In genomic region chr2:238947243-238947760, GRCh38 we compare ENCODE assay signal across 16 cellular contexts.
A peak's percentile ranks its signal among the peaks of the same experiment; 100 is the strongest.
DNase-seq lines count a peak whose midpoint lies in the region; TF ChIP-seq lines count a peak whose summit lies in the region.
"Had no signal": no experiment of that assay in that cellular context is flagged by ENCODE, and none has a peak within 500 bp of the region (broad histone marks: within the 10 kb centered on the region; RNA-seq: fewer than 3 reads in every experiment).

No MANE protein-coding gene starts in this region.

- H3K4me3 ChIP-seq in BLaER1 treated with 17β-estradiol and CSF1 and Interleukin-3, amounts not matched to agents 10 nM and 100 nM, result peak overlapping the region in 5 of 10 experiments; percentile 2 to 38 (median 11); a peak in 9 of 20 replicates
- H3K4me3 ChIP-seq in endodermal cell (ENCODE audit: low read length) (no peak overlapping the region), Caco-2 (ENCODE audit: low read depth, low read length) (no peak overlapping the region)

- no peaks in the 10 kb centered on the region for H3K27me3 Mint-ChIP-seq in endodermal cell (ENCODE audit: insufficient read depth)
- H3K27me3 Mint-ChIP-seq in Caco-2 (ENCODE audit: insufficient read depth, unreplicated experiment), result peaks cover 7% of the 10 kb centered on the region

- no peak overlapping the region for H3K27ac Mint-ChIP-seq in endodermal cell
- H3K27ac Mint-ChIP-seq in Caco-2 (ENCODE audit: unreplicated experiment), result no peak overlapping the region
- H3K27ac Mint-ChIP-seq: CD4-positive, alpha-beta T cell; naive thymus-derived CD4-positive, alpha-beta T cell had no signal

- CTCF ChIA-PET in RWPE1 (lab: Yijun Ruan, JAX), result no interaction called here
- CTCF ChIA-PET in Caco-2 (lab: Charles Lee), result no interaction called here

- H3K4me3 Mint-ChIP-seq in endodermal cell (no peak overlapping the region), Caco-2 (ENCODE audit: unreplicated experiment) (no peak overlapping the region)
- H3K4me3 Mint-ChIP-seq: activated naive CD4-positive, alpha-beta T cell treated with anti-CD3 and anti-CD28 coated beads, Interleukin-2, amount 10 ng/mL, durations not matched to agents 7 days and 5 days; CD4-positive, alpha-beta T cell; naive thymus-derived CD4-positive, alpha-beta T cell had no signal

- H3K9ac ChIP-seq in BLaER1 treated with 17β-estradiol and CSF1 and Interleukin-3, amounts not matched to agents 10 nM and 100 nM, result peak overlapping the region in 4 of 11 experiments; percentile 6 to 49 (median 26); a peak in 3 of 22 replicates
- no peak overlapping the region for H3K9ac ChIP-seq in endodermal cell (ENCODE audit: extremely low read depth, low read length, poor library complexity, severe bottlenecking)

- peak overlapping the region in 8 of 11 experiments; percentile 28 to 70 (median 50); a peak in 14 of 22 replicates for H3K27ac ChIP-seq in BLaER1 treated with 17β-estradiol and CSF1 and Interleukin-3, amounts not matched to agents 10 nM and 100 nM
- peak overlapping the region; percentile 86 for H3K27ac ChIP-seq in RWPE1
- no peak overlapping the region for H3K27ac ChIP-seq in endodermal cell (ENCODE audit: low read depth, low read length)
- H3K27ac ChIP-seq: HL-60 had no signal

- no peaks in the 10 kb centered on the region for H3K36me3 ChIP-seq in BLaER1 treated with 17β-estradiol and CSF1 and Interleukin-3, amounts not matched to agents 10 nM and 100 nM
- H3K36me3 ChIP-seq in endodermal cell (ENCODE audit: control insufficient read depth, insufficient read depth, low read length), result no peaks in the 10 kb centered on the region
- no peaks in the 10 kb centered on the region for H3K36me3 ChIP-seq in Caco-2 (ENCODE audit: control insufficient read depth, insufficient read depth, low read length)

- no TSS peak for BruUV-seq in Caco-2 (replicated peaks; lab: Mats Ljungman, UMichigan)

- H4K20me1 ChIP-seq in BLaER1 treated with 17β-estradiol and CSF1 and Interleukin-3, amounts not matched to agents 10 nM and 100 nM, result peaks cover 0 to 34% (median 13%) of the 10 kb centered on the region in 11 experiments; a peak in 15 of 22 replicates

- intact Hi-C loops in posterior vena cava (cut with DNase I) (loop anchor here in 1 of 2 donors (10.0 kb wide), 1 partner anchor 233 kb away; no protein-coding TSS in a partner anchor), Caco-2 (cut with micrococcal nuclease; ENCODE audit: unreplicated experiment) (no loop called here)

- H3K27me3 ChIP-seq in BLaER1 treated with 17β-estradiol and CSF1 and Interleukin-3, amounts not matched to agents 10 nM and 100 nM, result peaks cover 3 to 73% (median 29%) of the 10 kb centered on the region in 11 experiments; a peak in 15 of 22 replicates
- H3K27me3 ChIP-seq in endodermal cell (ENCODE audit: control insufficient read depth, insufficient read depth, low read length, poor library complexity, severe bottlenecking), result no peaks in the 10 kb centered on the region
- no peaks in the 10 kb centered on the region for H3K27me3 ChIP-seq in Caco-2 (replicated peaks; ENCODE audit: control insufficient read depth, insufficient read depth, low read length)

- peak overlapping the region; percentile 76 to 97 (median 93) for H3K4me2 ChIP-seq in BLaER1 treated with 17β-estradiol and CSF1 and Interleukin-3, amounts not matched to agents 10 nM and 100 nM

- H3K4me1 ChIP-seq in BLaER1 treated with 17β-estradiol and CSF1 and Interleukin-3, amounts not matched to agents 10 nM and 100 nM, result peaks cover 27 to 38% (median 32%) of the 10 kb centered on the region in 10 experiments
- H3K4me1 ChIP-seq in endodermal cell (ENCODE audit: control insufficient read depth, insufficient read depth, low read length) (no peaks in the 10 kb centered on the region), Caco-2 (no peaks in the 10 kb centered on the region)

- TF ChIP-seq CTCF in RWPE1 (conservative IDR thresholded peaks at IDR 0.05; ENCODE audit: low read depth), result no peak
- TF ChIP-seq CTCF in endodermal cell (conservative IDR thresholded peaks at IDR 0.05), result no peak
- no peak for TF ChIP-seq CTCF in Caco-2 (IDR thresholded peaks at IDR 0.05; ENCODE audit: insufficient read depth in 1 of 2, low read depth in 1 of 2, low read length in 1 of 2, severe bottlenecking in 1 of 2, unreplicated experiment in 1 of 2)

- H3K9me3 ChIP-seq in BLaER1 treated with 17β-estradiol and CSF1 and Interleukin-3, amounts not matched to agents 10 nM and 100 nM (replicated peaks in 1 of 11), result peaks cover 18 to 25% (median 22%) of the 10 kb centered on the region in 11 experiments
- H3K9me3 ChIP-seq in endodermal cell (ENCODE audit: control insufficient read depth, low read length) (no peaks in the 10 kb centered on the region), Caco-2 (no peaks in the 10 kb centered on the region)

- WGBS in endodermal cell (ENCODE audit: insufficient coverage in 1 of 2, insufficient read length in 1 of 2), 2 experiments, result 94 to 95% methylated on average over 4 to 9 of the region's 9 CpGs

- POLR2A ChIA-PET in RWPE1 (lab: Yijun Ruan, JAX; ENCODE audit: low non-redundant PET) (no interaction called here), Caco-2 (lab: Charles Lee) (no interaction called here)

- H3K36me3 Mint-ChIP-seq in endodermal cell (ENCODE audit: low read depth) (no peaks in the 10 kb centered on the region), Caco-2 (ENCODE audit: insufficient read depth, unreplicated experiment) (no peaks in the 10 kb centered on the region)
- H3K36me3 Mint-ChIP-seq: activated naive CD4-positive, alpha-beta T cell treated with anti-CD3 and anti-CD28 coated beads, Interleukin-2, amount 10 ng/mL, durations not matched to agents 7 days and 5 days; naive thymus-derived CD4-positive, alpha-beta T cell had no signal

- no peaks in the 10 kb centered on the region for H3K4me1 Mint-ChIP-seq in endodermal cell
- no peaks in the 10 kb centered on the region for H3K4me1 Mint-ChIP-seq in Caco-2 (ENCODE audit: low read depth, unreplicated experiment)

- no peak for DNase-seq in RWPE1 (ENCODE audit: low spot score)
- peak; percentile 38 for DNase-seq in endodermal cell
- peak; percentile 38 for DNase-seq in posterior vena cava (ENCODE audit: low spot score)
- DNase-seq in Caco-2, result no peak
- DNase-seq in hypothalamus (lab: John Stamatoyannopoulos, UW), result no peak
- no peak for DNase-seq in T-helper 2 cell
- no peak for DNase-seq in cerebellum (ENCODE audit: low spot score)
- DNase-seq: activated CD4-positive, alpha-beta T cell treated with anti-CD3 and anti-CD28 coated beads for 1 hour; activated naive CD4-positive, alpha-beta T cell treated with anti-CD3 and anti-CD28 coated beads, Interleukin-2, amount 10 ng/mL, durations not matched to agents 7 days and 5 days; CD4-positive, alpha-beta T cell; NCI-H146; NCI-H345; stimulated activated CD4-positive, alpha-beta T cell treated with anti-CD3 and anti-CD28 coated beads, Interleukin-4, amount 100 ng/mL, for 4 hours had no signal

- H3K9me3 Mint-ChIP-seq in endodermal cell (no peaks in the 10 kb centered on the region), Caco-2 (ENCODE audit: unreplicated experiment) (no peaks in the 10 kb centered on the region)
- H3K9me3 Mint-ChIP-seq: activated naive CD4-positive, alpha-beta T cell treated with anti-CD3 and anti-CD28 coated beads, Interleukin-2, amount 10 ng/mL, durations not matched to agents 7 days and 5 days; CD4-positive, alpha-beta T cell; naive thymus-derived CD4-positive, alpha-beta T cell had no signal

Comparison
In these comparisons a context has a peak if more than half of its experiments do, and no peak if none do; other contexts are left out.
1. DNase-seq: peak in endodermal cell (single experiment) and posterior vena cava (single experiment); none in RWPE1 (single experiment), Caco-2 (0 of 2), hypothalamus (0 of 51), T-helper 2 cell (0 of 5) and cerebellum (single experiment).